Comparison of ENCODE assay signal across 11 cellular contexts in the genomic region with DNA sequence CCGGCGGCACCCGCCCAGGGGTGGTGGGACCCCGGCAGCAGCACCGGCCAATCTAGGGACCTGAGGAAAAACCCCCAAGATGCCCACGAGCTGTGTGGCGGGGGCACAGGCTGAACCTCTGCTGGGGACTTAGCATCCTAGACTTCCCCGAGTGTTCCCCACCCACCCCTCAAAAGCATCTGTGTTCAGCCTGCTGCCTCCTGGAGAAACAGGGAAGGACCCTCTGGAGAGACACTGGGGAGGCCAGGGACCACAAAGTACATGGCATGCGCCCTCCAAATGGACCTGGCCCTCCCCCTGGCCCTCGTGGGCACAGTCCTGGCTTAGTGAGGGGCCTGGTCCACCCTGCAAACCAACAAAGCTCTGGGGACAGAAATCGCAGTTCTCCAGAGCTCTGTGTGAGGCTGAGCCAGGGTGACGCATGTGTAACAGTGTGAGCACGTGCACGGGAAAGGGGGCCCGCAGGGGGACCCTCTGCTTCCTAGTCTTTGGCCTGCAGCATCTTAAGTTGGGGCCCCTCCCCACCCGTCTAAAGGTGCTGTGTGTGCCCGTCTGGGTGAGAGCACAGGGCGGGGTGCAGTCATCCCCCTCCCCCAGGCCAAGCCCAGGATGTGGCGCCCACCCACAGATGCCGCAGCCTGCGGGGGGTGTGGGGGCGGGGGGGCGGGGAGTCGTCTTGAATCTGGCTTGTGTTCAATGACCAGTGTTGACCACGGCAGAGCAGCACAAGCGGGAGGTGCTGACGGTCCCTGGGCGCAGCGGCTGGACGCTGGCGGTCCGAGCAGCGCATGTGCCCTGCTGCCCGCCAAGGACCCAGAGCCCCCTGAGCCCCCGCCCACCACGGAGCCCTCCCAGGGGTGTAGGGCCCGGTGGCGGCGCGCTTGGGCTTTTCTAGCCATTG. TPM values are rescaled to one million over a fixed set of nuclear protein-coding genes. Genes with fewer than 3 reads are reported as not detected.
DNase-seq lines count a peak whose midpoint lies in the region; ATAC-seq and TF ChIP-seq lines count a peak whose summit lies in the region.
"Had no signal": no experiment of that assay in that cellular context is flagged by ENCODE, and none has a peak within 500 bp of the region (broad histone marks: within the 10 kb centered on the region; RNA-seq: fewer than 3 reads in every experiment).

No MANE protein-coding gene starts in this region.

- peak; percentile 10 for DNase-seq in stimulated activated CD4-positive, alpha-beta T cell treated with anti-CD3 and anti-CD28 coated beads, Interleukin-12 subunit alpha, Interleukin-12 subunit beta, amount 100 ng/mL, for 4 hours
- no peak for DNase-seq in stimulated activated CD4-positive, alpha-beta T cell treated with anti-CD3 and anti-CD28 coated beads, Interleukin-2, amount 100 ng/mL, for 24 hours
- peak; percentile 24 for DNase-seq in activated CD8-positive, alpha-beta T cell treated with anti-CD3 and anti-CD28 coated beads, Interleukin-2, amount 10 ng/mL, durations not matched to agents 7 days and 5 days
- no peak for DNase-seq in testis

- H3K9me3 ChIP-seq in iPS-18a (ENCODE audit: control insufficient read depth, low read depth, low read length) = no peaks in the 10 kb centered on the region
- H3K9me3 ChIP-seq in testis = no peaks in the 10 kb centered on the region
- H3K9me3 ChIP-seq: stomach had no signal

- TF ChIP-seq CTCF in testis (IDR thresholded peaks at IDR 0.05) = no peak

- intact Hi-C loops in testis (cut with DNase I; ENCODE audit: low total_unique reads) = no loop called here

- H3K4me3 ChIP-seq in iPS-18a (ENCODE audit: low read length) (peak overlapping the region; percentile 48), testis (peak overlapping the region; percentile 32 to 40)

- H3K27ac Mint-ChIP-seq in activated CD8-positive, alpha-beta T cell treated with anti-CD3 and anti-CD28 coated beads, Interleukin-2, amount 10 ng/mL, durations not matched to agents 7 days and 5 days = no peak overlapping the region

- 20% methylated on average over 40 of the region's 40 CpGs; no CpG with 5 or more reads in 1 of the 2 donors for WGBS in testis, 2 donors

- CTCF ChIA-PET in activated CD8-positive, alpha-beta T cell treated with anti-CD3 and anti-CD28 coated beads, Interleukin-2, amount 10 ng/mL, durations not matched to agents 7 days and 5 days (lab: Charles Lee) = no interaction called here

- H3K36me3 ChIP-seq in iPS-18a (ENCODE audit: control insufficient read depth, low read depth, low read length) (no peaks in the 10 kb centered on the region), testis (ENCODE audit: low read depth, missing control alignments) (no peaks in the 10 kb centered on the region)
- H3K36me3 ChIP-seq: stomach had no signal

- no peaks in the 10 kb centered on the region for H3K27me3 Mint-ChIP-seq in activated CD8-positive, alpha-beta T cell treated with anti-CD3 and anti-CD28 coated beads, Interleukin-2, amount 10 ng/mL, durations not matched to agents 7 days and 5 days (ENCODE audit: low read depth)

- H3K27ac ChIP-seq in iPS-18a (ENCODE audit: low read length) (no peak overlapping the region), testis (no peak overlapping the region)
- H3K27ac ChIP-seq: stomach had no signal

- peak; percentile 25 for ATAC-seq in activated CD8-positive, alpha-beta T cell treated with anti-CD3 and anti-CD28 coated beads, Interleukin-2, amount 10 ng/mL, durations not matched to agents 7 days and 5 days
- no peak for ATAC-seq in GM21423 (IDR thresholded peaks at IDR 0.05; ENCODE audit: unreplicated experiment)
- ATAC-seq in HG03025 (IDR thresholded peaks at IDR 0.05; ENCODE audit: low FRiP score, unreplicated experiment) = no peak
- ATAC-seq in GM18867 (IDR thresholded peaks at IDR 0.05; ENCODE audit: unreplicated experiment) = no peak

- H3K9me3 Mint-ChIP-seq in activated CD8-positive, alpha-beta T cell treated with anti-CD3 and anti-CD28 coated beads, Interleukin-2, amount 10 ng/mL, durations not matched to agents 7 days and 5 days (ENCODE audit: insufficient read depth) = no peaks in the 10 kb centered on the region

- no peak for TF ChIP-seq POLR2A in testis (IDR thresholded peaks at IDR 0.05)

- POLR2A ChIA-PET in activated CD8-positive, alpha-beta T cell treated with anti-CD3 and anti-CD28 coated beads, Interleukin-2, amount 10 ng/mL, durations not matched to agents 7 days and 5 days (lab: Charles Lee) = no interaction called here

- no peaks in the 10 kb centered on the region for H3K36me3 Mint-ChIP-seq in activated CD8-positive, alpha-beta T cell treated with anti-CD3 and anti-CD28 coated beads, Interleukin-2, amount 10 ng/mL, durations not matched to agents 7 days and 5 days (ENCODE audit: low read depth)

- H3K27me3 ChIP-seq in iPS-18a (ENCODE audit: control insufficient read depth, insufficient read depth, low read length) (peaks cover 26% of the 10 kb centered on the region), testis (no peaks in the 10 kb centered on the region)

- no peak overlapping the region for H3K4me3 Mint-ChIP-seq in activated CD8-positive, alpha-beta T cell treated with anti-CD3 and anti-CD28 coated beads, Interleukin-2, amount 10 ng/mL, durations not matched to agents 7 days and 5 days

- H3K4me1 ChIP-seq in iPS-18a (ENCODE audit: control insufficient read depth, low read depth, low read length) (no peaks in the 10 kb centered on the region), testis (peaks cover 19% of the 10 kb centered on the region)

- peaks cover 2% of the 10 kb centered on the region for H3K4me1 Mint-ChIP-seq in activated CD8-positive, alpha-beta T cell treated with anti-CD3 and anti-CD28 coated beads, Interleukin-2, amount 10 ng/mL, durations not matched to agents 7 days and 5 days (ENCODE audit: low read depth)

- no peak overlapping the region for H3K9ac ChIP-seq in iPS-18a (ENCODE audit: low read length)

RNA-seq across cellular contexts. Expression of gene KCNT1, which starts 0.7 kb away (rescaled TPM):
- total RNA-seq in activated CD8-positive, alpha-beta T cell treated with anti-CD3 and anti-CD28 coated beads, Interleukin-2, amount 10 ng/mL, durations not matched to agents 7 days and 5 days = not detected
- total RNA-seq in testis = 1 to 10 TPM; 5.3 to 7.3 TPM
- polyA plus RNA-seq in testis (ENCODE audit: insufficient read depth, low read depth, low replicate concordance) = 1.8 TPM
- polyA plus RNA-seq: keratinocyte had no signal

RNA-seq across cellular contexts. Expression of gene SOHLH1, which starts 2.0 kb away (rescaled TPM):
- total RNA-seq in activated CD8-positive, alpha-beta T cell treated with anti-CD3 and anti-CD28 coated beads, Interleukin-2, amount 10 ng/mL, durations not matched to agents 7 days and 5 days = not detected
- total RNA-seq in testis = 10 to 100 TPM; 18.4 to 32.7 TPM
- 18.7 TPM for polyA plus RNA-seq in testis (ENCODE audit: insufficient read depth, low read depth, low replicate concordance)
- total RNA-seq: pulmonary artery endothelial cell, stomach had no signal
- polyA plus RNA-seq: keratinocyte, stomach had no signal

RNA-seq across cellular contexts. Expression of gene LCN9, which starts 38.2 kb away (rescaled TPM):
- total RNA-seq in activated CD8-positive, alpha-beta T cell treated with anti-CD3 and anti-CD28 coated beads, Interleukin-2, amount 10 ng/mL, durations not matched to agents 7 days and 5 days = not detected
- total RNA-seq in testis = under 1 TPM in 1 of 2 donors, not detected in 1; 0.68 TPM
- polyA plus RNA-seq in testis (ENCODE audit: insufficient read depth, low read depth, low replicate concordance) = not detected
- total RNA-seq: pulmonary artery endothelial cell, stomach had no signal
- polyA plus RNA-seq: keratinocyte, stomach had no signal

Comparison
In these comparisons a context has a peak if more than half of its experiments do, and no peak if none do; other contexts are left out.
1. DNase-seq: peak in stimulated activated CD4-positive, alpha-beta T cell treated with anti-CD3 and anti-CD28 coated beads, Interleukin-12 subunit alpha, Interleukin-12 subunit beta, amount 100 ng/mL, for 4 hours (single experiment) and activated CD8-positive, alpha-beta T cell treated with anti-CD3 and anti-CD28 coated beads, Interleukin-2, amount 10 ng/mL, durations not matched to agents 7 days and 5 days (single experiment); none in stimulated activated CD4-positive, alpha-beta T cell treated with anti-CD3 and anti-CD28 coated beads, Interleukin-2, amount 100 ng/mL, for 24 hours (0 of 2) and testis (single experiment).
2. RNA of gene KCNT1, which starts 0.7 kb away (total RNA-seq): 5.3 to 7.3 TPM in testis; not detected in activated CD8-positive, alpha-beta T cell treated with anti-CD3 and anti-CD28 coated beads, Interleukin-2, amount 10 ng/mL, durations not matched to agents 7 days and 5 days; every median in the first group is over 4 times any median in the second.
3. RNA of gene SOHLH1, which starts 2.0 kb away (total RNA-seq): 18.4 to 32.7 TPM in testis; not detected in activated CD8-positive, alpha-beta T cell treated with anti-CD3 and anti-CD28 coated beads, Interleukin-2, amount 10 ng/mL, durations not matched to agents 7 days and 5 days; every median in the first group is over 10 times any median in the second.